ENCODE assay signal across 1 cellular context in the genomic region with DNA sequence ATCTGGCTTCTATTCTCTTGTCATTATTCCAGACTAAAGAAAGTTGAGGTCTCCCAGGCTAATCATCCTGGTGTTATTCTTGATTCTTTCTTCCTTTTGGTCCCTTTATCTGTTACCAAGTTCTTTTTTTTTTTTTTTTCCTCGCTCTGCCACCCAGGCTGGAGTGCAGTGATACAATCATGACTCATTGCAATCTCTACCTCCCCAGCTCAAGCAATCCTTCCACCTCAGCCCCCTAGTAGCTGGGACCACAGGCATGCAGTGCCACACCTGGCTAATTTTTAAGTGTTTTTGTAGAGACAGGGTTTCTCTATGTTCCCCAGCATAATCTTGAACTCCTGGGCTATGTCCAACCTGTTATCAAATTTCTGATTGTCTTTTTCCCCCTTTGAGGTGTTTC.
TF ChIP-seq lines count a peak whose summit lies in the region.

No MANE protein-coding gene starts in this region.

TF ChIP-seq in K562, 482 proteins besides CTCF, POLR2A, EP300 and RAD21 (continued from another document):
- TF ChIP-seq ETV5 (CRISPR knock-in tag; IDR thresholded peaks at IDR 0.05; ENCODE audit: low read depth) (no peak), PREB (CRISPR knock-in tag; IDR thresholded peaks at IDR 0.05) (no peak), ZNF830 (CRISPR knock-in tag; IDR thresholded peaks at IDR 0.05) (no peak), SRSF7 (optimal IDR thresholded peaks at IDR 0.05; ENCODE audit: low read depth, low read length) (no peak), FOXJ3 (CRISPR knock-in tag; IDR thresholded peaks at IDR 0.05) (no peak), CREB5 (CRISPR knock-in tag; IDR thresholded peaks at IDR 0.05) (no peak), ARNT (IDR thresholded peaks at IDR 0.05) (no peak), NFE2L1 (tag; IDR thresholded peaks at IDR 0.05; ENCODE audit: borderline replicate concordance, low read depth) (no peak), PYGO2 (tag; IDR thresholded peaks at IDR 0.05) (no peak), ZNF75A (CRISPR knock-in tag; IDR thresholded peaks at IDR 0.05) (no peak), RFX1 (IDR thresholded peaks at IDR 0.05) (no peak), JUN (IDR thresholded peaks at IDR 0.05; ENCODE audit: borderline replicate concordance, low read depth, low read length) (0 out of 2 replicates have a peak, but pooled peaks have one; percentile 19), JUN (CRISPR knock-in tag; IDR thresholded peaks at IDR 0.05; ENCODE audit: borderline replicate concordance) (no peak), RAD51 (IDR thresholded peaks at IDR 0.05; ENCODE audit: borderline replicate concordance, low read depth) (no peak), SMARCB1 (IDR thresholded peaks at IDR 0.05; ENCODE audit: insufficient read length, low read depth) (no peak), REST (CRISPR knock-in tag; IDR thresholded peaks at IDR 0.05; ENCODE audit: low read depth) (no peak), SMARCE1 (IDR thresholded peaks at IDR 0.05) (0 out of 2 replicates have a peak, but pooled peaks have one; percentile 30), ILF3 (IDR thresholded peaks at IDR 0.05; ENCODE audit: borderline replicate concordance) (no peak), JUND (IDR thresholded peaks at IDR 0.05; ENCODE audit: borderline replicate concordance, low read depth, low read length) (peak; percentile 48; the same call in 1 of the 2 replicates), JUND (tag; IDR thresholded peaks at IDR 0.05; ENCODE audit: borderline replicate concordance, low read depth, low read length) (no peak), WHSC1 (IDR thresholded peaks at IDR 0.05; ENCODE audit: low read length) (no peak), HBP1 (CRISPR knock-in tag; IDR thresholded peaks at IDR 0.05) (no peak), ZNF384 (IDR thresholded peaks at IDR 0.05; ENCODE audit: low read depth, low read length) (peak; percentile 46; the same call in 1 of the 2 replicates), CBFA2T3 (IDR thresholded peaks at IDR 0.05) (peak; percentile 52), CBFA2T2 (conservative IDR thresholded peaks at IDR 0.05) (peak; percentile 30), PRPF4 (IDR thresholded peaks at IDR 0.05; ENCODE audit: insufficient read depth, low read depth, low read length, poor library complexity, severe bottlenecking) (no peak), POLR2B (IDR thresholded peaks at IDR 0.05; ENCODE audit: low read depth, partially characterized antibody) (no peak), HMG20A (CRISPR knock-in tag; conservative IDR thresholded peaks at IDR 0.05) (no peak), KDM1A (IDR thresholded peaks at IDR 0.05) (0 out of 4 replicates have a peak, but pooled peaks of 1 of the 2 experiments have one; percentile 14), RBM14 (IDR thresholded peaks at IDR 0.05; ENCODE audit: borderline replicate concordance, insufficient read depth, low read depth, low read length) (no peak), FOSL1 (tag; conservative IDR thresholded peaks at IDR 0.05) (peak; percentile 75), JUNB (CRISPR knock-in tag; conservative IDR thresholded peaks at IDR 0.05) (no peak), SMAD4 (CRISPR knock-in tag; conservative IDR thresholded peaks at IDR 0.05) (no peak), ZFP30 (CRISPR knock-in tag; IDR thresholded peaks at IDR 0.05; ENCODE audit: borderline replicate concordance) (no peak), RBBP5 (IDR thresholded peaks at IDR 0.05; ENCODE audit: borderline replicate concordance, insufficient read depth, low read length, poor library complexity, severe bottlenecking) (no peak), ATF3 (IDR thresholded peaks at IDR 0.05) (peak; percentile 21; the same call in 1 of the 2 replicates), ATF3 (CRISPR knock-in tag; conservative IDR thresholded peaks at IDR 0.05) (no peak)
- TF ChIP-seq, protein P1, sequence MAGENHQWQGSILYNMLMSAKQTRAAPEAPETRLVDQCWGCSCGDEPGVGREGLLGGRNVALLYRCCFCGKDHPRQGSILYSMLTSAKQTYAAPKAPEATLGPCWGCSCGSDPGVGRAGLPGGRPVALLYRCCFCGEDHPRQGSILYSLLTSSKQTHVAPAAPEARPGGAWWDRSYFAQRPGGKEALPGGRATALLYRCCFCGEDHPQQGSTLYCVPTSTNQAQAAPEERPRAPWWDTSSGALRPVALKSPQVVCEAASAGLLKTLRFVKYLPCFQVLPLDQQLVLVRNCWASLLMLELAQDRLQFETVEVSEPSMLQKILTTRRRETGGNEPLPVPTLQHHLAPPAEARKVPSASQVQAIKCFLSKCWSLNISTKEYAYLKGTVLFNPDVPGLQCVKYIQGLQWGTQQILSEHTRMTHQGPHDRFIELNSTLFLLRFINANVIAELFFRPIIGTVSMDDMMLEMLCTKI (IDR thresholded peaks at IDR 0.05; ENCODE audit: partially characterized antibody) = no peak
